In genomic region chr6:165231581-165232276, GRCh38 we compare ENCODE assay signal across 8 cellular contexts.
DNase-seq lines count a peak whose midpoint lies in the region; ATAC-seq and TF ChIP-seq lines count a peak whose summit lies in the region.

No MANE protein-coding gene starts in this region.

- H3K36me3 Mint-ChIP-seq in natural killer cell treated with Interleukin-12 subunit alpha and Interleukin-12 subunit beta and Interleukin-15 and Interleukin-18, amount 100 ng/mL, for 72 hours = peaks cover 6% of the 10 kb centered on the region

- TF ChIP-seq CTCF in GM13976 (IDR thresholded peaks at IDR 0.05; ENCODE audit: borderline replicate concordance, control extremely low read depth, extremely low read depth, insufficient read depth, missing control alignments) = no peak

- H3K4me3 Mint-ChIP-seq in natural killer cell treated with Interleukin-12 subunit alpha and Interleukin-12 subunit beta and Interleukin-15 and Interleukin-18, amount 100 ng/mL, for 72 hours = no peak overlapping the region

- H3K9me3 Mint-ChIP-seq in natural killer cell treated with Interleukin-12 subunit alpha and Interleukin-12 subunit beta and Interleukin-15 and Interleukin-18, amount 100 ng/mL, for 72 hours = peaks cover 24% of the 10 kb centered on the region

- H3K27me3 Mint-ChIP-seq in natural killer cell treated with Interleukin-12 subunit alpha and Interleukin-12 subunit beta and Interleukin-15 and Interleukin-18, amount 100 ng/mL, for 72 hours = no peaks in the 10 kb centered on the region

- DNase-seq in H4 (ENCODE audit: low spot score) = peak; percentile 58
- DNase-seq in NCI-H82 treated with DMSO at 0.1 percent for 48 hours (lab: John Stamatoyannopoulos, UW; ENCODE audit: unreplicated experiment) = peak; percentile 47
- DNase-seq in fibroblast of gingiva (ENCODE audit: low read depth) = peak; percentile 26
- peak in 7 of 10 donors; percentile 37 to 84 (median 49) for DNase-seq in posterior cingulate gyrus
- DNase-seq in natural killer cell treated with Interleukin-12 subunit alpha and Interleukin-12 subunit beta and Interleukin-15 and Interleukin-18, amount 100 ng/mL, for 72 hours (ENCODE audit: low spot score) = no peak
- DNase-seq in GM13976 (ENCODE audit: low spot score) = no peak

- no peak for ATAC-seq in GM21447 (IDR thresholded peaks at IDR 0.05; ENCODE audit: unreplicated experiment)
- ATAC-seq in HG03175 (IDR thresholded peaks at IDR 0.05; ENCODE audit: unreplicated experiment) = no peak
- ATAC-seq in natural killer cell treated with Interleukin-12 subunit alpha and Interleukin-12 subunit beta and Interleukin-15 and Interleukin-18, amount 100 ng/mL, for 72 hours = no peak

- intact Hi-C loops in posterior cingulate gyrus (cut with DNase I) = loop anchor here (1.0 kb wide), 1 partner anchor 303 kb away; no protein-coding TSS in a partner anchor

- H3K4me1 Mint-ChIP-seq in natural killer cell treated with Interleukin-12 subunit alpha and Interleukin-12 subunit beta and Interleukin-15 and Interleukin-18, amount 100 ng/mL, for 72 hours (ENCODE audit: low read depth in 2 of 2) = no peaks in the 10 kb centered on the region

- in situ Hi-C loops in GM13976 (cut with MboI; ENCODE audit: low sequenced_read_pairs, unreplicated experiment) = no loop called here

- H3K27ac Mint-ChIP-seq in natural killer cell treated with Interleukin-12 subunit alpha and Interleukin-12 subunit beta and Interleukin-15 and Interleukin-18, amount 100 ng/mL, for 72 hours = no peak overlapping the region

Comparison
In these comparisons a context has a peak if more than half of its experiments do, and no peak if none do; other contexts are left out.
1. DNase-seq: peak in H4 (single experiment), NCI-H82 treated with DMSO at 0.1 percent for 48 hours (single experiment), fibroblast of gingiva (single experiment) and posterior cingulate gyrus (7 of 10); none in natural killer cell treated with Interleukin-12 subunit alpha and Interleukin-12 subunit beta and Interleukin-15 and Interleukin-18, amount 100 ng/mL, for 72 hours (single experiment) and GM13976 (single experiment).